12 cellular contexts compared by ENCODE assay signal in genomic region chr3:39760325-39760724, GRCh38. TPM values are rescaled to one million over a fixed set of nuclear protein-coding genes. Genes with fewer than 3 reads are reported as not detected.
"Had no signal": no experiment of that assay in that cellular context is flagged by ENCODE, and none has a peak within 500 bp of the region (broad histone marks: within the 10 kb centered on the region; RNA-seq: fewer than 3 reads in every experiment).

No MANE protein-coding gene starts in this region.

- ATAC-seq: GM23338, HCT116 had no signal

- H3K4me2 ChIP-seq: GM23338 had no signal

- H2AFZ ChIP-seq: GM23248 had no signal

- DNase-seq: GM23248, GOT3, H7, H9, HCEC 1CT, HFFc6 had no signal

- H3K4me1 ChIP-seq: HAP-1 had no signal

- H3K9ac ChIP-seq: GM23248 had no signal

- H3K36me3 ChIP-seq: HAP-1 had no signal

- H3K27ac ChIP-seq: GM23248 had no signal

- FAIRE-seq: H1, H54 had no signal

- H3K9me3 ChIP-seq: HAP-1 had no signal

- H3K4me3 ChIP-seq: GM23248, GM23338, HAP-1 had no signal

RNA-seq across cellular contexts. Expression of gene MYRIP, which starts 49.1 kb away (rescaled TPM):
- total RNA-seq: H4 had no signal
